In the genomic region with DNA sequence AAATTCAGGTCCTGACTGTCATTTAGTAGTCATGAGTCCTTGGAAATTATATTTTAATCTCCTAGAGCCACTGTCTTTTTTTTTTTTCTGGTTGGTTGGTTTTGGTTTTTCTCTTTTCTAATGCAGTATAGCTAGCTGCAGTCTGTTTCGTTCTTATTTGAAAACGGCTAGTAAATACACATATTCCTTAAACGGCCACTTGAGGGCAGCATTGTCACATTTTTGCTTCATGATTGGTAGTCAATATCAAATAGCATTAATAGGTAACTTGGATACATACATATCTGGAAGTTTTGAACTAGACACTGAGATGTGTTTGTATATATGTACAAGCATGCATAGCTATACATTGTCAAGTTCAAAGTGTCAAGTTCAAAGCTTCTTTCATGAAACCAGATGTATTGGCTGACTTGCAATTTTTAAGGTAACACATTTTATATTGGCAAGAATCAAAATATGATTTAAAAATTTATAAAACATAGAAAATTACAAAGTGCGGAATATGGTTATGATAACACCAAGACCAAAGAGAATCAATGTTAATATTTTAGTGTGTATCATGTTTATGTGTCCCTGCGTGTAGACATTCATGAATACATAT, we compare ENCODE assay signal across 8 cellular contexts. TPM values are rescaled to one million over a fixed set of nuclear protein-coding genes. Genes with fewer than 3 reads are reported as not detected.
DNase-seq lines count a peak whose midpoint lies in the region; ATAC-seq and TF ChIP-seq lines count a peak whose summit lies in the region.

No MANE protein-coding gene starts in this region.

- RAD21 ChIA-PET in HCT116 (lab: Charles Lee; ENCODE audit: low non-redundant PET in 1 of 2, low total read pairs in 2 of 2, uncharacterized antibody in 2 of 2, unreplicated experiment in 2 of 2), result no interaction called here

- H3K4me3 Mint-ChIP-seq in activated CD8-positive, alpha-beta T cell treated with anti-CD3 and anti-CD28 coated beads for 36 hours, result no peak overlapping the region

- H3K4me2 ChIP-seq in HCT116 (ENCODE audit: low read length), result no peak overlapping the region

- no peak for ATAC-seq in HCT116
- ATAC-seq in activated CD8-positive, alpha-beta T cell treated with anti-CD3 and anti-CD28 coated beads for 36 hours, result no peak
- ATAC-seq in HG03196 (IDR thresholded peaks at IDR 0.05; ENCODE audit: unreplicated experiment), result no peak

- no peak for TF ChIP-seq POLR2A in HCT116 (IDR thresholded peaks at IDR 0.05; ENCODE audit: borderline replicate concordance, extremely low read depth, insufficient read depth, insufficient read length)

- H4K20me1 ChIP-seq in HCT116 (ENCODE audit: insufficient read depth), result no peaks in the 10 kb centered on the region

- H3K27ac ChIP-seq in HCT116 (ENCODE audit: low read depth, low read length), result no peak overlapping the region

- no peak overlapping the region for H2AFZ ChIP-seq in HCT116 (ENCODE audit: low read depth, low read length, poor library complexity, severe bottlenecking)

- BruUV-seq in HCT116 (replicated peaks; lab: Mats Ljungman, UMichigan), result no TSS peak

- H3K36me3 ChIP-seq in HCT116 (ENCODE audit: control insufficient read depth in 1 of 2, insufficient read depth in 2 of 2, low read length in 2 of 2), result no peaks in the 10 kb centered on the region

- no peaks in the 10 kb centered on the region for H3K36me3 Mint-ChIP-seq in activated CD8-positive, alpha-beta T cell treated with anti-CD3 and anti-CD28 coated beads for 36 hours (ENCODE audit: low read depth)

- DNase-seq in COLO668 (lab: John Stamatoyannopoulos, UW; ENCODE audit: unreplicated experiment) (peak; percentile 74), HCT116 (ENCODE audit: low read depth, low spot score) (peak; percentile 62), NCI-H524 treated with DMSO at 0.1 percent for 48 hours (lab: John Stamatoyannopoulos, UW) (peak; percentile 20), foreskin fibroblast (peak; percentile 48 to 82), retina (peak; percentile 48), NK-92 (lab: John Stamatoyannopoulos, UW; ENCODE audit: unreplicated experiment) (no peak)
- DNase-seq in activated CD8-positive, alpha-beta T cell treated with anti-CD3 and anti-CD28 coated beads for 36 hours, result peak; percentile 74

- H3K4me3 ChIP-seq in HCT116 (replicated peaks in 1 of 2; ENCODE audit: low read depth in 1 of 2, low read length in 2 of 2) (no peak overlapping the region), foreskin fibroblast (ENCODE audit: low read depth in 1 of 2, low read length in 2 of 2) (no peak overlapping the region)

- H3K9ac ChIP-seq in HCT116 (ENCODE audit: low read length), result no peak overlapping the region

- CTCF ChIA-PET in HCT116 (lab: Charles Lee), result interaction anchor here (1.6 kb wide), 1 partner anchor 1132 kb away, joined by 3 read pairs; no protein-coding TSS in a partner anchor
- CTCF ChIA-PET in activated CD8-positive, alpha-beta T cell treated with anti-CD3 and anti-CD28 coated beads for 36 hours (lab: Charles Lee), result interaction anchor here (0.7 to 1.5 kb wide), 9 partner anchors 9 to 822 kb away, joined by 3 to 10 read pairs (median 3); no protein-coding TSS in a partner anchor

- intact Hi-C loops in HCT116 (cut with micrococcal nuclease), result loop anchor here (1.0 kb wide), 1 partner anchor 1234 kb away; no protein-coding TSS in a partner anchor
- intact Hi-C loops in activated CD8-positive, alpha-beta T cell treated with anti-CD3 and anti-CD28 coated beads for 36 hours (cut with micrococcal nuclease), result no loop called here

- H3K4me1 Mint-ChIP-seq in activated CD8-positive, alpha-beta T cell treated with anti-CD3 and anti-CD28 coated beads for 36 hours (ENCODE audit: low read depth), result no peaks in the 10 kb centered on the region

- peaks cover 14% of the 10 kb centered on the region for H3K27me3 Mint-ChIP-seq in activated CD8-positive, alpha-beta T cell treated with anti-CD3 and anti-CD28 coated beads for 36 hours

- peaks cover 5% of the 10 kb centered on the region for H3K9me3 Mint-ChIP-seq in activated CD8-positive, alpha-beta T cell treated with anti-CD3 and anti-CD28 coated beads for 36 hours

- peak; percentile 34; the same call in 1 of the 2 replicates for TF ChIP-seq RAD21 in HCT116 (IDR thresholded peaks at IDR 0.05; ENCODE audit: low read depth)

- H3K9me3 ChIP-seq in HCT116 (ENCODE audit: control insufficient read depth in 1 of 2, insufficient read depth in 1 of 2, low read depth in 1 of 2, low read length in 2 of 2), result peaks cover 8 to 26% of the 10 kb centered on the region in 2 experiments; a peak in 2 of 4 replicates

- H3K27me3 ChIP-seq in HCT116 (ENCODE audit: insufficient read depth, low read length), result no peaks in the 10 kb centered on the region

- H3K27ac Mint-ChIP-seq in activated CD8-positive, alpha-beta T cell treated with anti-CD3 and anti-CD28 coated beads for 36 hours, result no peak overlapping the region

- H3K9me2 ChIP-seq in HCT116 (ENCODE audit: insufficient read depth), result no peaks in the 10 kb centered on the region

- POLR2A ChIA-PET in HCT116 (lab: Charles Lee), result no interaction called here
- POLR2A ChIA-PET in activated CD8-positive, alpha-beta T cell treated with anti-CD3 and anti-CD28 coated beads for 36 hours (lab: Charles Lee), result no interaction called here

- H3K79me2 ChIP-seq in HCT116 (ENCODE audit: insufficient read depth, low read length), result no peaks in the 10 kb centered on the region

- H3K4me1 ChIP-seq in HCT116 (ENCODE audit: control insufficient read depth in 1 of 2, insufficient read depth in 2 of 2, low read length in 2 of 2), result no peaks in the 10 kb centered on the region

- TF ChIP-seq CTCF in HCT116 (IDR thresholded peaks at IDR 0.05 in 2 of 3, conservative IDR thresholded peaks at IDR 0.05 in 1 of 3; ENCODE audit: borderline replicate concordance in 1 of 3, insufficient read depth in 1 of 3, low read depth in 2 of 3, low read length in 2 of 3) (peak in 2 of 3 experiments; percentile 17 to 72; a peak in 2 of 6 replicates), foreskin fibroblast (IDR thresholded peaks at IDR 0.05; ENCODE audit: low read depth, low read length) (peak; percentile 43)
- peak; percentile 86 for TF ChIP-seq CTCF in activated CD8-positive, alpha-beta T cell treated with anti-CD3 and anti-CD28 coated beads for 36 hours (IDR thresholded peaks at IDR 0.05)

TF ChIP-seq in HCT116, 20 proteins besides CTCF, POLR2A, EP300 and RAD21:
- TF ChIP-seq CBX3 (IDR thresholded peaks at IDR 0.05; ENCODE audit: low read depth) (no peak), EZH2 (IDR thresholded peaks at IDR 0.05) (no peak)
TF ChIP-seq in HCT116: peak in this region for 0.

RNA-seq across cellular contexts. Expression of a gene that starts 22.5 kb away (rescaled TPM):
- total RNA-seq in HCT116 (2021; ENCODE audit: unreplicated experiment), result not detected
- polyA plus RNA-seq in HCT116 (2012), result not detected in 2 replicates
- total RNA-seq in activated CD8-positive, alpha-beta T cell treated with anti-CD3 and anti-CD28 coated beads for 36 hours, result not detected
